In the genomic region with DNA sequence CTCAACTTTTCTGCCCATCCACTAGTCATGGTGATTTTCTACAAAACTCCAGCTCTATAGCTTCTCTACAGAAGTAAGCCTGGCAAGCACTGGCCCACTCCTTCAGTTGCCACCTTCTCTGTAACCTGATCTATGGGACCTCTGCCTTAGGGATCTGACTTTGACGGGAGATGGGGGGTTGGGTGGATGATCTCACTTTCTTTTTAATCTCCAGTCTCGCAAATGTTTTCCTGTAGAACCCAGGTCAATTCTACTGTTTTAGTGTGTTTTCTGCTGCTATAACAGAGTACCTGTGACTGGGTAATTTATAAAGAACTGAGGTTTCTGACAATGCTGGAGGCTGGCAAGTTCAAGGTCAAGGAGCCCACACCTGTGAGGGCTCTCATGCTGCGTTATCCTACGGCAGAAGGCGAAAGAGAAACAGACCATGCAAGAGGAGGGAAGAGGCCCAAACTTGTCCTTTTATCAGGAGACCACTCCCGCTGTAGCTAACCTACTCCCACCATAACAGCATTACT, we compare ENCODE assay signal across 12 cellular contexts.
DNase-seq lines count a peak whose midpoint lies in the region; ATAC-seq and TF ChIP-seq lines count a peak whose summit lies in the region.
"Had no signal": no experiment of that assay in that cellular context is flagged by ENCODE, and none has a peak within 500 bp of the region (broad histone marks: within the 10 kb centered on the region; RNA-seq: fewer than 3 reads in every experiment).

No MANE protein-coding gene starts in this region.

- TF ChIP-seq CTCF in WERI-Rb-1 (IDR thresholded peaks at IDR 0.05; ENCODE audit: low read depth, low read length) (no peak), type B pancreatic cell (conservative IDR thresholded peaks at IDR 0.05) (no peak), foreskin keratinocyte (conservative IDR thresholded peaks at IDR 0.05) (no peak)

- DNase-seq in WERI-Rb-1 = peak; percentile 22
- DNase-seq in iPS-NIHi7 (ENCODE audit: extremely low spot score) = peak; percentile 52
- no peak for DNase-seq in type B pancreatic cell (ENCODE audit: extremely low spot score, unreplicated experiment)
- DNase-seq in foreskin keratinocyte = no peak
- DNase-seq: CD4-positive, alpha-beta T cell; DND-41; GDM1; MG63; NK-92 treated with Interleukin-12 subunit alpha and Interleukin-12 subunit beta, amount 100 ng/mL, for 24 hours had no signal

- ATAC-seq in GM18907 (IDR thresholded peaks at IDR 0.05; ENCODE audit: unreplicated experiment) (no peak), GM18909 (IDR thresholded peaks at IDR 0.05; ENCODE audit: poor library complexity, unreplicated experiment) (no peak), foreskin keratinocyte (no peak)

- H3K9me3 ChIP-seq in HUES48 (ENCODE audit: control insufficient read depth, insufficient read depth, low read length) (no peaks in the 10 kb centered on the region), WERI-Rb-1 (ENCODE audit: severe bottlenecking) (no peaks in the 10 kb centered on the region)
- H3K9me3 ChIP-seq: MG63 had no signal

- no peak overlapping the region for H3K4me3 Mint-ChIP-seq in type B pancreatic cell
- H3K4me3 Mint-ChIP-seq: CD4-positive, alpha-beta T cell had no signal

- H3K9me3 Mint-ChIP-seq in type B pancreatic cell = peaks cover 8% of the 10 kb centered on the region
- H3K9me3 Mint-ChIP-seq: CD4-positive, alpha-beta T cell had no signal

- H3K36me3 Mint-ChIP-seq in type B pancreatic cell = peaks cover 4% of the 10 kb centered on the region

- no peaks in the 10 kb centered on the region for H3K27me3 ChIP-seq in HUES48 (ENCODE audit: control insufficient read depth, insufficient read depth, low read length)
- no peaks in the 10 kb centered on the region for H3K27me3 ChIP-seq in WERI-Rb-1 (ENCODE audit: insufficient read depth, low read depth, severe bottlenecking)
- H3K27me3 ChIP-seq in foreskin keratinocyte = no peaks in the 10 kb centered on the region
- H3K27me3 ChIP-seq: MG63 had no signal

- H3K27ac Mint-ChIP-seq in type B pancreatic cell = peak overlapping the region; percentile 52
- H3K27ac Mint-ChIP-seq: CD4-positive, alpha-beta T cell had no signal

- H3K4me1 Mint-ChIP-seq in type B pancreatic cell (ENCODE audit: unreplicated experiment) = peaks cover 37% of the 10 kb centered on the region

- H3K27ac ChIP-seq in HUES48 (ENCODE audit: low read depth, low read length) = no peak overlapping the region
- no peak overlapping the region for H3K27ac ChIP-seq in WERI-Rb-1
- H3K27ac ChIP-seq in foreskin keratinocyte = no peak overlapping the region

- no peaks in the 10 kb centered on the region for H3K36me3 ChIP-seq in HUES48 (ENCODE audit: control insufficient read depth, insufficient read depth, low read length)
- no peaks in the 10 kb centered on the region for H3K36me3 ChIP-seq in WERI-Rb-1
- H3K36me3 ChIP-seq: MG63 had no signal

- H3K4me3 ChIP-seq in HUES48 (ENCODE audit: low read depth, low read length) (peak overlapping the region; percentile 34), WERI-Rb-1 (ENCODE audit: low read depth, low read length) (no peak overlapping the region)
- H3K4me3 ChIP-seq: MG63 had no signal

- H3K4me1 ChIP-seq in HUES48 (ENCODE audit: control insufficient read depth, insufficient read depth, low read length) (peaks cover 31% of the 10 kb centered on the region), foreskin keratinocyte (peaks cover 23% of the 10 kb centered on the region)

- H3K27me3 Mint-ChIP-seq in type B pancreatic cell = no peaks in the 10 kb centered on the region
- H3K27me3 Mint-ChIP-seq: CD4-positive, alpha-beta T cell had no signal

- H3K9ac ChIP-seq in HUES48 (ENCODE audit: low read depth, low read length) = no peak overlapping the region

Comparison
In these comparisons a context has a peak if more than half of its experiments do, and no peak if none do; other contexts are left out.
1. DNase-seq: peak in WERI-Rb-1 (single experiment) and iPS-NIHi7 (single experiment); none in type B pancreatic cell (single experiment) and foreskin keratinocyte (0 of 2).